Comparison of ENCODE assay signal across 9 cellular contexts in genomic region chr5:55438931-55439477, GRCh38.
DNase-seq lines count a peak whose midpoint lies in the region; ATAC-seq and TF ChIP-seq lines count a peak whose summit lies in the region.
"Had no signal": no experiment of that assay in that cellular context is flagged by ENCODE, and none has a peak within 500 bp of the region (broad histone marks: within the 10 kb centered on the region; RNA-seq: fewer than 3 reads in every experiment).

No MANE protein-coding gene starts in this region.

- H2AFZ ChIP-seq in ACC112 (ENCODE audit: low read length, unreplicated experiment) (no peak overlapping the region), neural progenitor cell (replicated peaks) (no peak overlapping the region)

- no peaks in the 10 kb centered on the region for H3K79me2 ChIP-seq in ACC112 (ENCODE audit: control insufficient read depth, insufficient read depth, low read length, unreplicated experiment)
- H3K79me2 ChIP-seq in neural progenitor cell (ENCODE audit: low read depth): no peaks in the 10 kb centered on the region

- H3K4me2 ChIP-seq in neural progenitor cell: no peak overlapping the region

- H3K36me3 Mint-ChIP-seq in neural progenitor cell: peaks cover 27% of the 10 kb centered on the region

- H3K4me3 Mint-ChIP-seq in neural progenitor cell: no peak overlapping the region

- H3K27ac Mint-ChIP-seq in neural progenitor cell: peak overlapping the region; percentile 22

- H3K4me1 ChIP-seq in ACC112 (ENCODE audit: control insufficient read depth, insufficient read depth, low read length, unreplicated experiment): peaks cover 42% of the 10 kb centered on the region
- H3K4me1 ChIP-seq in RWPE2 (ENCODE audit: insufficient read depth, poor library complexity, severe bottlenecking): peaks cover 18% of the 10 kb centered on the region
- peaks cover 29% of the 10 kb centered on the region for H3K4me1 ChIP-seq in neural progenitor cell

- TF ChIP-seq CTCF in RWPE2 (IDR thresholded peaks at IDR 0.05; ENCODE audit: poor library complexity, severe bottlenecking) (no peak), neural progenitor cell (IDR thresholded peaks at IDR 0.05) (no peak)

- no peaks in the 10 kb centered on the region for H4K20me1 ChIP-seq in neural progenitor cell (ENCODE audit: low read depth)

- H3K9me3 Mint-ChIP-seq in neural progenitor cell: peaks cover 22% of the 10 kb centered on the region

- no peak for ATAC-seq in RWPE2 (ENCODE audit: low read depth)
- no peak for ATAC-seq in HG02610 (IDR thresholded peaks at IDR 0.05; ENCODE audit: unreplicated experiment)
- no peak for ATAC-seq in HG02642 (IDR thresholded peaks at IDR 0.05; ENCODE audit: poor library complexity, unreplicated experiment)

- H3K27me3 ChIP-seq in ACC112 (ENCODE audit: insufficient read depth, low read length): no peaks in the 10 kb centered on the region
- H3K27me3 ChIP-seq in RWPE2 (ENCODE audit: insufficient read depth, poor library complexity, severe bottlenecking): no peaks in the 10 kb centered on the region
- H3K27me3 ChIP-seq in neural progenitor cell: no peaks in the 10 kb centered on the region

- H3K36me3 ChIP-seq in ACC112 (ENCODE audit: insufficient read depth, low read length) (peaks cover 18% of the 10 kb centered on the region; the same call in 1 of the 2 replicates), RWPE2 (ENCODE audit: low read depth) (no peaks in the 10 kb centered on the region), neural progenitor cell (no peaks in the 10 kb centered on the region)

- DNase-seq in RWPE2 (ENCODE audit: low spot score) (no peak), fibroblast of the conjunctiva (ENCODE audit: low read depth) (peak; percentile 67), neural progenitor cell (ENCODE audit: low spot score) (peak; percentile 40), SK-N-DZ (ENCODE audit: low spot score) (no peak), GDM1 (lab: John Stamatoyannopoulos, UW) (no peak)
- DNase-seq: NCI-H146 had no signal

- H3K9ac ChIP-seq in neural progenitor cell: no peak overlapping the region

- H3K27me3 Mint-ChIP-seq in neural progenitor cell (ENCODE audit: insufficient read depth, low read depth): no peaks in the 10 kb centered on the region

- peaks cover 26% of the 10 kb centered on the region for H3K4me1 Mint-ChIP-seq in neural progenitor cell

- H3F3A ChIP-seq in neural progenitor cell (ENCODE audit: low read depth): peaks cover 20% of the 10 kb centered on the region

- peak overlapping the region; percentile 88 for H3K27ac ChIP-seq in ACC112 (ENCODE audit: low read depth, low read length)
- H3K27ac ChIP-seq in RWPE2 (ENCODE audit: poor library complexity, severe bottlenecking): peak overlapping the region; percentile 62
- H3K27ac ChIP-seq in neural progenitor cell: no peak overlapping the region

- H3K9me3 ChIP-seq in RWPE2 (ENCODE audit: severe bottlenecking) (no peaks in the 10 kb centered on the region), neural progenitor cell (ENCODE audit: low read depth) (no peaks in the 10 kb centered on the region)

- H3K4me3 ChIP-seq in ACC112 (ENCODE audit: low read depth, low read length): 0 out of 2 replicates have a peak overlapping the region, but pooled peaks have one; percentile 14
- no peak overlapping the region for H3K4me3 ChIP-seq in RWPE2 (ENCODE audit: severe bottlenecking)
- H3K4me3 ChIP-seq in neural progenitor cell: no peak overlapping the region

Comparison
In these comparisons a context has a peak if more than half of its experiments do, and no peak if none do; other contexts are left out.
1. DNase-seq: peak in fibroblast of the conjunctiva (single experiment) and neural progenitor cell (single experiment); none in RWPE2 (single experiment), SK-N-DZ (single experiment) and GDM1 (single experiment).